Comparison of ENCODE assay signal across 22 cellular contexts in the genomic region with DNA sequence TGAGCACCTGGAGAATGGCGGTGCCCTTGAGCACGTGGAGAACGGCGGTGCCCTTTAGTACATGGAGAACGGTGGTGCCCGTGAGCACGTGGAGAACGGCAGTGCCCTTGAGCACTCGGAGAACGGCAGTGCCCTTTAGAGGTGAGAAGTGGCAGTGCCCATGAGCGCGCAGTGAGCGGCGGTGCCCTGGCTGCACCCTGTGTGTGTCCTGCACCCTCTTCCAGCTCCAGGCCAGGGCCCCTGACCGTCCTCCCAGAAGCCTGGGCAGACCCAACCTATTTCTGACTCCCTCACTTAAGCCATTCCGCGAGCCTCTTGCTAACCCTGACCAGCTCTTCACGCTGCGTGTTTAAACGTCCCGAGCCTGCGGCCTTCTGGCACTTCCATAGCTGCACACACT.
A peak's percentile ranks its signal among the peaks of the same experiment; 100 is the strongest.
DNase-seq lines count a peak whose midpoint lies in the region; ATAC-seq and TF ChIP-seq lines count a peak whose summit lies in the region.
"Had no signal": no experiment of that assay in that cellular context is flagged by ENCODE, and none has a peak within 500 bp of the region (broad histone marks: within the 10 kb centered on the region; RNA-seq: fewer than 3 reads in every experiment).

No MANE protein-coding gene starts in this region.

- no peak overlapping the region for H3K4me3 ChIP-seq in right cardiac atrium (ENCODE audit: low read length)
- H3K4me3 ChIP-seq in ovary = no peak overlapping the region
- H3K4me3 ChIP-seq in SJCRH30 = no peak overlapping the region
- H3K4me3 ChIP-seq: gastroesophageal sphincter, SJSA1 had no signal

- DNase-seq in right cardiac atrium = peak in 2 of 3 donors; percentile 20 to 32
- DNase-seq in Right ventricle myocardium superior = no peak
- peak; percentile 37 for DNase-seq in ecto neural progenitor cell (ENCODE audit: low spot score)
- DNase-seq in ovary = peak in 3 of 5 donors; percentile 8 to 24 (median 13)
- peak; percentile 42 for DNase-seq in ureter (ENCODE audit: low spot score)
- no peak for DNase-seq in H4 (ENCODE audit: low spot score)
- DNase-seq in medulla oblongata (ENCODE audit: extremely low spot score) = no peak
- DNase-seq in SJCRH30 = no peak
- DNase-seq: activated B cell treated with CpG ODN at 0.5 μM for 24 hours; DND-41; KG1; MM.1S; naive B cell; NCI-H1417; NCI-H2081 treated with DMSO at 0.1 percent for 48 hours; NCI-H345; retina; stimulated activated CD4-positive, alpha-beta T cell treated with anti-CD3 and anti-CD28 coated beads, Interleukin-12 subunit alpha, Interleukin-12 subunit beta, amount 100 ng/mL, for 4 hours; stimulated activated CD4-positive, alpha-beta T cell treated with anti-CD3 and anti-CD28 coated beads, Interleukin-4, amount 100 ng/mL, for 1 hour had no signal

- no peaks in the 10 kb centered on the region for H3K36me3 ChIP-seq in ovary
- H3K36me3 ChIP-seq in SJCRH30 = no peaks in the 10 kb centered on the region
- H3K36me3 ChIP-seq: gastroesophageal sphincter, SJSA1 had no signal

- TF ChIP-seq EP300 in ovary (IDR thresholded peaks at IDR 0.05) = no peak

- WGBS in right cardiac atrium = 96% methylated on average over 22 of the region's 22 CpGs
- 92 to 94% (median 92%) methylated on average over 22 of the region's 22 CpGs for WGBS in ovary, 3 donors

- no peak for TF ChIP-seq CTCF in ovary (IDR thresholded peaks at IDR 0.05)

- H3K27ac ChIP-seq in right cardiac atrium (ENCODE audit: low read length) (no peak overlapping the region), ovary (no peak overlapping the region), SJCRH30 (no peak overlapping the region)
- H3K27ac ChIP-seq: gastroesophageal sphincter, SJSA1 had no signal

- H3K4me1 ChIP-seq in right cardiac atrium (ENCODE audit: control insufficient read depth, insufficient read depth, low read length) (peaks cover 2% of the 10 kb centered on the region), ovary (ENCODE audit: insufficient read depth) (peaks cover 4% of the 10 kb centered on the region), SJCRH30 (no peaks in the 10 kb centered on the region)
- H3K4me1 ChIP-seq: SJSA1 had no signal

- ATAC-seq in right cardiac atrium (no peak), Right ventricle myocardium superior (ENCODE audit: poor library complexity) (no peak)
- ATAC-seq: gastroesophageal sphincter, left lobe of liver had no signal

- intact Hi-C loops in right cardiac atrium (cut with DNase I) (no loop called here), Right ventricle myocardium superior (cut with DNase I) (loop anchor here (10.0 kb wide), 1 partner anchor 145 kb away; no protein-coding TSS in a partner anchor), ovary (cut with DNase I) (no loop called here)

- no peaks in the 10 kb centered on the region for H3K27me3 ChIP-seq in right cardiac atrium (ENCODE audit: control insufficient read depth, insufficient read depth)
- no peaks in the 10 kb centered on the region for H3K27me3 ChIP-seq in ovary
- no peaks in the 10 kb centered on the region for H3K27me3 ChIP-seq in SJCRH30
- H3K27me3 ChIP-seq: gastroesophageal sphincter, SJSA1 had no signal

- H3K9me3 ChIP-seq in right cardiac atrium (ENCODE audit: control insufficient read depth, low read length) = no peaks in the 10 kb centered on the region
- no peaks in the 10 kb centered on the region for H3K9me3 ChIP-seq in ovary
- no peaks in the 10 kb centered on the region for H3K9me3 ChIP-seq in SJCRH30 (replicated peaks)

- no peak for TF ChIP-seq POLR2A in ovary (IDR thresholded peaks at IDR 0.05)

Comparison
In these comparisons a context has a peak if more than half of its experiments do, and no peak if none do; other contexts are left out.
1. DNase-seq: peak in right cardiac atrium (2 of 3), ecto neural progenitor cell (single experiment), ovary (3 of 5) and ureter (single experiment); none in Right ventricle myocardium superior (single experiment), H4 (single experiment), medulla oblongata (single experiment) and SJCRH30 (0 of 2).